2 cellular contexts compared by ENCODE assay signal in genomic region chr1:174710868-174711845, GRCh38.
TF ChIP-seq lines count a peak whose summit lies in the region.

No MANE protein-coding gene starts in this region.

TF ChIP-seq in K562, 482 proteins besides CTCF, POLR2A, EP300 and RAD21:
- TF ChIP-seq POLR2G (IDR thresholded peaks at IDR 0.05; ENCODE audit: low read depth, low read length) = peak; percentile 55
- TF ChIP-seq RBM22 (IDR thresholded peaks at IDR 0.05; ENCODE audit: low read depth, low read length, poor library complexity, severe bottlenecking) = peak; percentile 73
- TF ChIP-seq FIP1L1 (IDR thresholded peaks at IDR 0.05; ENCODE audit: low read depth, low read length, poor library complexity, severe bottlenecking) = peak; percentile 22
- no peak for TF ChIP-seq GABPB2 (CRISPR knock-in tag; conservative IDR thresholded peaks at IDR 0.05)
TF ChIP-seq in K562: peak in this region for 3.

TF ChIP-seq in HepG2, 621 proteins besides CTCF, POLR2A, EP300 and RAD21:
- TF ChIP-seq CBX5 (CRISPR knock-in tag; IDR thresholded peaks at IDR 0.05; ENCODE audit: borderline replicate concordance) (no peak), HNRNPL (IDR thresholded peaks at IDR 0.05; ENCODE audit: low read depth, low read length) (0 out of 2 replicates have a peak, but pooled peaks have one; percentile 56), SYNCRIP (IDR thresholded peaks at IDR 0.05; ENCODE audit: insufficient read depth, low read depth, low read length) (no peak)
